Comparison of ENCODE assay signal across 1 cellular context in the genomic region with DNA sequence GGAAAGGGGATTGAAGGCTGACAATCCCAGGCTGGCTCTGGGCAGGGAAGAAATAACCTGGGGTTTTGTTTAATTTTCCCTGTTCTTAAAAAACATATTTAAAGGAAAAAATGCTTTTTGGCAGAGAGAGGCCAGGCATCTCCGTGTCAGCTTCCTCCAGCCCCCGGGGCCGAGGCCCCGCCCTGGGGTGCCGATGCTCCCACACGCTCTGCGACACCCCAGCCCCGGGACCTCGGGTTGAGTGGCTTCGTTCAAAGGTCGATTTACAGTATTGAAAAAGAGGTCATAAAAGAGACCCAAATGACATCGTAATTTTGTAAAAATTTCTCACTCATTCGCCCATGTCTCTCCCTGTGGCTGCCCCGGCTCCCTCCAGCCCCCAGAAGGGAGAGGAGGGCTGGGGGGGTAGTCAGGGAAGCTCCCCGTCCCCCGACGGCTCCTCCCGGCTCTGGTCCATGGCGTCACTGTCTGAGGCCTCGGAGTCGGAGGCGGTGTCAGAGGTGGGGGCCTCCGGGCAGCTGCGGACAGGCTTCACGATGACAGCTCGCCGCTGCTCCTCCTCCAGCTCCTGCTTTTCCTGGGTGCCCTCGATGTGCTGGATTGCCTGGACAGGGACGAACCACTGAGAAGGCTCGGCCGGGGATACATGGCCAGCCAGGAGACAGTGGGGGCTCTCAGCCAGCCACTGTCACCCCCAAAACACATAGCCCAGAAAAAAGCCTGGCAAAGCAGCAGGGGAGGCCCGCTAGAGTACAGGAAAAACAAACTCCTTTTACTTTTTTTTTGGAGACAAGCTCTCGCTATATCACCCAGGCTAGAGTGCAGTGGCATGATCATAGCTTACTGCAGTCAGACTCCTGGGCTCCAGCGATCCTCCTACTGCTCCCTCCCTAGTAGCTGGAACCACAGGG.
TF ChIP-seq lines count a peak whose summit lies in the region.

No MANE protein-coding gene starts in this region.

TF ChIP-seq in GM23338, 12 proteins besides CTCF, POLR2A, EP300 and RAD21 (continued from another document):
- no peak for TF ChIP-seq REST (IDR thresholded peaks at IDR 0.05; ENCODE audit: unreplicated experiment)
- TF ChIP-seq EZH2 (IDR thresholded peaks at IDR 0.05; ENCODE audit: low read depth, unreplicated experiment), result no peak
- TF ChIP-seq ETS1 (IDR thresholded peaks at IDR 0.05), result no peak
- TF ChIP-seq, protein P1, sequence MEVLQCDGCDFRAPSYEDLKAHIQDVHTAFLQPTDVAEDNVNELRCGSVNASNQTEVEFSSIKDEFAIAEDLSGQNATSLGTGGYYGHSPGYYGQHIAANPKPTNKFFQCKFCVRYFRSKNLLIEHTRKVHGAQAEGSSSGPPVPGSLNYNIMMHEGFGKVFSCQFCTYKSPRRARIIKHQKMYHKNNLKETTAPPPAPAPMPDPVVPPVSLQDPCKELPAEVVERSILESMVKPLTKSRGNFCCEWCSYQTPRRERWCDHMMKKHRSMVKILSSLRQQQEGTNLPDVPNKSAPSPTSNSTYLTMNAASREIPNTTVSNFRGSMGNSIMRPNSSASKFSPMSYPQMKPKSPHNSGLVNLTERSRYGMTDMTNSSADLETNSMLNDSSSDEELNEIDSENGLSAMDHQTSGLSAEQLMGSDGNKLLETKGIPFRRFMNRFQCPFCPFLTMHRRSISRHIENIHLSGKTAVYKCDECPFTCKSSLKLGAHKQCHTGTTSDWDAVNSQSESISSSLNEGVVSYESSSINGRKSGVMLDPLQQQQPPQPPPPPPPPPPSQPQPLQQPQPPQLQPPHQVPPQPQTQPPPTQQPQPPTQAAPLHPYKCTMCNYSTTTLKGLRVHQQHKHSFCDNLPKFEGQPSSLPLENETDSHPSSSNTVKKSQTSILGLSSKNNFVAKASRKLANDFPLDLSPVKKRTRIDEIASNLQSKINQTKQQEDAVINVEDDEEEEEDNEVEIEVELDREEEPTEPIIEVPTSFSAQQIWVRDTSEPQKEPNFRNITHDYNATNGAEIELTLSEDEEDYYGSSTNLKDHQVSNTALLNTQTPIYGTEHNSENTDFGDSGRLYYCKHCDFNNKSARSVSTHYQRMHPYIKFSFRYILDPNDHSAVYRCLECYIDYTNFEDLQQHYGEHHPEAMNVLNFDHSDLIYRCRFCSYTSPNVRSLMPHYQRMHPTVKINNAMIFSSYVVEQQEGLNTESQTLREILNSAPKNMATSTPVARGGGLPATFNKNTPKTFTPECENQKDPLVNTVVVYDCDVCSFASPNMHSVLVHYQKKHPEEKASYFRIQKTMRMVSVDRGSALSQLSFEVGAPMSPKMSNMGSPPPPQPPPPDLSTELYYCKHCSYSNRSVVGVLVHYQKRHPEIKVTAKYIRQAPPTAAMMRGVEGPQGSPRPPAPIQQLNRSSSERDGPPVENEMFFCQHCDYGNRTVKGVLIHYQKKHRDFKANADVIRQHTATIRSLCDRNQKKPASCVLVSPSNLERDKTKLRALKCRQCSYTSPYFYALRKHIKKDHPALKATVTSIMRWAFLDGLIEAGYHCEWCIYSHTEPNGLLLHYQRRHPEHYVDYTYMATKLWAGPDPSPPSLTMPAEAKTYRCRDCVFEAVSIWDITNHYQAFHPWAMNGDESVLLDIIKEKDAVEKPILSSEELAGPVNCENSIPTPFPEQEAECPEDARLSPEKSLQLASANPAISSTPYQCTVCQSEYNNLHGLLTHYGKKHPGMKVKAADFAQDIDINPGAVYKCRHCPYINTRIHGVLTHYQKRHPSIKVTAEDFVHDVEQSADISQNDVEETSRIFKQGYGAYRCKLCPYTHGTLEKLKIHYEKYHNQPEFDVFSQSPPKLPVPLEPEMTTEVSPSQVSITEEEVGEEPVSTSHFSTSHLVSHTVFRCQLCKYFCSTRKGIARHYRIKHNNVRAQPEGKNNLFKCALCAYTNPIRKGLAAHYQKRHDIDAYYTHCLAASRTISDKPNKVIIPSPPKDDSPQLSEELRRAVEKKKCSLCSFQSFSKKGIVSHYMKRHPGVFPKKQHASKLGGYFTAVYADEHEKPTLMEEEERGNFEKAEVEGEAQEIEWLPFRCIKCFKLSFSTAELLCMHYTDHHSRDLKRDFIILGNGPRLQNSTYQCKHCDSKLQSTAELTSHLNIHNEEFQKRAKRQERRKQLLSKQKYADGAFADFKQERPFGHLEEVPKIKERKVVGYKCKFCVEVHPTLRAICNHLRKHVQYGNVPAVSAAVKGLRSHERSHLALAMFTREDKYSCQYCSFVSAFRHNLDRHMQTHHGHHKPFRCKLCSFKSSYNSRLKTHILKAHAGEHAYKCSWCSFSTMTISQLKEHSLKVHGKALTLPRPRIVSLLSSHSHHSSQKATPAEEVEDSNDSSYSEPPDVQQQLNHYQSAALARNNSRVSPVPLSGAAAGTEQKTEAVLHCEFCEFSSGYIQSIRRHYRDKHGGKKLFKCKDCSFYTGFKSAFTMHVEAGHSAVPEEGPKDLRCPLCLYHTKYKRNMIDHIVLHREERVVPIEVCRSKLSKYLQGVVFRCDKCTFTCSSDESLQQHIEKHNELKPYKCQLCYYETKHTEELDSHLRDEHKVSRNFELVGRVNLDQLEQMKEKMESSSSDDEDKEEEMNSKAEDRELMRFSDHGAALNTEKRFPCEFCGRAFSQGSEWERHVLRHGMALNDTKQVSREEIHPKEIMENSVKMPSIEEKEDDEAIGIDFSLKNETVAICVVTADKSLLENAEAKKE (CRISPR knock-in tag; IDR thresholded peaks at IDR 0.05), result no peak
- TF ChIP-seq ZNF331 (CRISPR knock-in tag; IDR thresholded peaks at IDR 0.05; ENCODE audit: low read depth), result no peak
- TF ChIP-seq POLR2AphosphoS5 (IDR thresholded peaks at IDR 0.05; ENCODE audit: low read depth), result no peak
- TF ChIP-seq JUNB (IDR thresholded peaks at IDR 0.05; ENCODE audit: unreplicated experiment), result no peak
- TF ChIP-seq STAT1 (IDR thresholded peaks at IDR 0.05; ENCODE audit: unreplicated experiment), result no peak
